8 cellular contexts compared by ENCODE assay signal in genomic region chrX:46544527-46544926, GRCh38. TPM values are rescaled to one million over a fixed set of nuclear protein-coding genes. Genes with fewer than 3 reads are reported as not detected.
DNase-seq lines count a peak whose midpoint lies in the region; ATAC-seq, FAIRE-seq and TF ChIP-seq lines count a peak whose summit lies in the region.
"Not testable (repeated sequence)": the region's sequence is repeated elsewhere in the genome, so short reads cannot be mapped to it uniquely, and the experiment has no call there.

No MANE protein-coding gene starts in this region.

- H2AFZ ChIP-seq in endothelial cell of umbilical vein (ENCODE audit: low read depth, low read length) = not testable (repeated sequence)

- H3K27ac Mint-ChIP-seq in CD14-positive monocyte = peak overlapping the region; percentile 98 to 100 (median 99)
- H3K27ac Mint-ChIP-seq in T-cell = peak overlapping the region; percentile 92 to 96

- not testable (repeated sequence) for H3K9me3 Mint-ChIP-seq in CD14-positive monocyte, T-cell

- peaks cover 16 to 17% of the 10 kb centered on the region in 2 donors for H3K36me3 Mint-ChIP-seq in CD14-positive monocyte
- not testable (repeated sequence) for H3K36me3 Mint-ChIP-seq in T-cell

- TSS peak; percentile 71 for BruUV-seq in endothelial cell of umbilical vein (replicated peaks; lab: Mats Ljungman, UMichigan)

- not testable (repeated sequence) for FAIRE-seq in endothelial cell of umbilical vein (lab: Jason Lieb, UNC); kidney (lab: Jason Lieb, UNC)

- peak overlapping the region; percentile 99 for H3K4me3 ChIP-seq in HUES64 (ENCODE audit: low read length)
- H3K4me3 ChIP-seq in adrenal gland = peak overlapping the region in 2 of 4 donors; percentile 40 to 57
- peak overlapping the region in 2 of 3 experiments; percentile 80 to 89 for H3K4me3 ChIP-seq in endothelial cell of umbilical vein (replicated peaks in 1 of 3; ENCODE audit: insufficient read depth in 1 of 3, low read depth in 1 of 3, low read length in 3 of 3)
- H3K4me3 ChIP-seq in kidney (ENCODE audit: low read length in 2 of 2) = peak overlapping the region; percentile 82 to 84
- peak overlapping the region; percentile 68 to 81 for H3K4me3 ChIP-seq in neutrophil (ENCODE audit: low read depth in 1 of 2, low read length in 1 of 2)
- H3K4me3 ChIP-seq in thoracic aorta = peak overlapping the region; percentile 90

- not testable (repeated sequence) for H3K4me1 ChIP-seq in HUES64 (ENCODE audit: insufficient read depth, low read length); kidney (ENCODE audit: control insufficient read depth in 1 of 2, insufficient read depth in 1 of 2, low read depth in 1 of 2, low read length in 2 of 2)
- peaks cover 0 to 13% of the 10 kb centered on the region in 2 donors for H3K4me1 ChIP-seq in adrenal gland (replicated peaks in 1 of 2)
- H3K4me1 ChIP-seq in endothelial cell of umbilical vein (ENCODE audit: control insufficient read depth, extremely low read depth, insufficient read depth, low read length) = peaks cover 13% of the 10 kb centered on the region
- H3K4me1 ChIP-seq in neutrophil (ENCODE audit: control insufficient read depth in 1 of 2, insufficient read depth in 1 of 2, low read depth in 1 of 2, low read length in 1 of 2) = peaks cover 10 to 28% of the 10 kb centered on the region in 2 experiments
- H3K4me1 ChIP-seq in thoracic aorta (ENCODE audit: control insufficient read depth in 1 of 2, low read depth in 2 of 2) = peaks cover 3 to 18% of the 10 kb centered on the region in 2 donors

- peak overlapping the region; percentile 56; the same call in 1 of the 2 replicates for H3K9ac ChIP-seq in HUES64 (ENCODE audit: low read depth, low read length)
- H3K9ac ChIP-seq in endothelial cell of umbilical vein (replicated peaks; ENCODE audit: extremely low read depth, insufficient read depth, low read length) = peak overlapping the region; percentile 96
- H3K9ac ChIP-seq in kidney (ENCODE audit: low read length in 2 of 2) = peak overlapping the region; percentile 72 to 73

- dilution Hi-C loops in endothelial cell of umbilical vein (cut with MboI; ENCODE audit: extremely low pct_ligation_motif_present, low sequenced_read_pairs) = not testable (repeated sequence)

- H3K9me3 ChIP-seq in HUES64 (ENCODE audit: insufficient read depth, low read depth, low read length); adrenal gland (replicated peaks in 1 of 3); endothelial cell of umbilical vein (replicated peaks; ENCODE audit: control insufficient read depth, insufficient read depth, low read length); kidney (ENCODE audit: control insufficient read depth in 1 of 2, low read length in 2 of 2); neutrophil; thoracic aorta: not testable (repeated sequence)

- ATAC-seq in T-cell (replicated peaks in 1 of 4); thoracic aorta (ENCODE audit: insufficient number of reproducible peaks, low FRiP score, low read depth): not testable (repeated sequence)

- H3K4me3 Mint-ChIP-seq in CD14-positive monocyte = peak overlapping the region; percentile 88 to 94
- peak overlapping the region; percentile 87 to 98 (median 94) for H3K4me3 Mint-ChIP-seq in T-cell

- H4K20me1 ChIP-seq in endothelial cell of umbilical vein (replicated peaks; ENCODE audit: control insufficient read depth, extremely low read depth, insufficient read depth, low read length) = not testable (repeated sequence)

- not testable (repeated sequence) for TF ChIP-seq CTCF in CD14-positive monocyte (IDR thresholded peaks at IDR 0.05); adrenal gland (IDR thresholded peaks at IDR 0.05); endothelial cell of umbilical vein (IDR thresholded peaks at IDR 0.05; ENCODE audit: extremely low read depth in 1 of 2, insufficient read depth in 1 of 2, low read depth in 1 of 2, low read length in 2 of 2); kidney (IDR thresholded peaks at IDR 0.05; ENCODE audit: borderline replicate concordance, extremely low read depth, insufficient read depth); neutrophil (IDR thresholded peaks at IDR 0.05); thoracic aorta (IDR thresholded peaks at IDR 0.05)

- intact Hi-C loops in CD14-positive monocyte (cut with micrococcal nuclease); adrenal gland (cut with DNase I); endothelial cell of umbilical vein (cut with micrococcal nuclease); kidney (cut with DNase I): not testable (repeated sequence)

- H3K9me1 ChIP-seq in endothelial cell of umbilical vein (replicated peaks; ENCODE audit: control insufficient read depth, extremely low read depth, insufficient read depth, low read length) = not testable (repeated sequence)

- peaks cover 31% of the 10 kb centered on the region for H3K79me2 ChIP-seq in endothelial cell of umbilical vein (ENCODE audit: control insufficient read depth, insufficient read depth, low read length)

- not testable (repeated sequence) for TF ChIP-seq POLR2A in adrenal gland (IDR thresholded peaks at IDR 0.05); endothelial cell of umbilical vein (IDR thresholded peaks at IDR 0.05; ENCODE audit: low read depth, low read length)

- POLR2A ChIA-PET in T-cell (lab: Charles Lee) = interaction anchor here in 1 of 2 donors (0.6 kb wide), 1 partner anchor 812 kb away, joined by 3 read pairs; no protein-coding TSS in a partner anchor
- POLR2A ChIA-PET in endothelial cell of umbilical vein (lab: Charles Lee) = not testable (repeated sequence)

- H3K36me3 ChIP-seq in HUES64 (ENCODE audit: insufficient read depth, low read length) = peaks cover 28% of the 10 kb centered on the region
- H3K36me3 ChIP-seq in adrenal gland (replicated peaks in 1 of 2); endothelial cell of umbilical vein (ENCODE audit: control insufficient read depth in 2 of 2, extremely low read depth in 1 of 2, insufficient read depth in 2 of 2, low read length in 2 of 2); kidney (ENCODE audit: control insufficient read depth in 1 of 2, insufficient read depth in 2 of 2, low read length in 2 of 2); neutrophil; thoracic aorta: not testable (repeated sequence)

- H3K27me3 ChIP-seq in HUES64 (ENCODE audit: insufficient read depth, low read length); adrenal gland; endothelial cell of umbilical vein (ENCODE audit: control insufficient read depth in 2 of 2, insufficient read depth in 2 of 2, low read length in 2 of 2); neutrophil; thoracic aorta (replicated peaks; ENCODE audit: insufficient read depth): not testable (repeated sequence)

- peak overlapping the region; percentile 79 for H3K4me2 ChIP-seq in endothelial cell of umbilical vein (ENCODE audit: insufficient read depth, low read length)

- H3K27ac ChIP-seq in HUES64 (ENCODE audit: low read depth, low read length); kidney (ENCODE audit: low read depth in 2 of 2, low read length in 2 of 2): not testable (repeated sequence)
- H3K27ac ChIP-seq in adrenal gland (peak overlapping the region in 3 of 5 donors; percentile 65 to 88 (median 77)), endothelial cell of umbilical vein (ENCODE audit: insufficient read depth, low read depth, low read length) (peak overlapping the region; percentile 92), neutrophil (peak overlapping the region; percentile 87), thoracic aorta (peak overlapping the region in 1 of 2 donors; percentile 85)

- H3K27me3 Mint-ChIP-seq in CD14-positive monocyte (ENCODE audit: low read depth in 3 of 3) = peaks cover 0 to 12% (median 0%) of the 10 kb centered on the region in 3 donors
- H3K27me3 Mint-ChIP-seq in T-cell = not testable (repeated sequence)

- H3K4me1 Mint-ChIP-seq in CD14-positive monocyte = peaks cover 24% of the 10 kb centered on the region
- peaks cover 7 to 40% (median 32%) of the 10 kb centered on the region in 3 donors for H3K4me1 Mint-ChIP-seq in T-cell

- CTCF ChIA-PET in T-cell (lab: Charles Lee); endothelial cell of umbilical vein (lab: Charles Lee): not testable (repeated sequence)

- DNase-seq in CD14-positive monocyte (ENCODE audit: low spot score); T-cell; adrenal gland; endothelial cell of umbilical vein (ENCODE audit: low read depth, low spot score); kidney; thoracic aorta (ENCODE audit: low spot score): not testable (repeated sequence)

- 71% methylated on average over 7 of the region's 7 CpGs for WGBS in HUES64
- WGBS in adrenal gland, 4 donors = 0 to 58% (median 45%) methylated on average over 2 to 7 of the region's 7 CpGs

RNA-seq across cellular contexts. Expression of gene ZNF674, which starts 0.7 kb away (rescaled TPM):
- under 1 TPM; 0.65 to 0.93 TPM for polyA plus RNA-seq in CD14-positive monocyte
- polyA plus RNA-seq in HUES64 (2013, experiment 1 of 2) = 2.7 TPM
- 2.9 TPM for polyA plus RNA-seq in HUES64 (2013, experiment 2 of 2)
- 1 to 10 TPM; 3.2 to 5.5 (median 4.6) TPM for total RNA-seq in T-cell
- total RNA-seq in adrenal gland = 10 to 100 TPM in 1 of 8 donors, 1 to 10 TPM in 7; 2.1 to 16.3 (median 4.6) TPM
- 1 to 10 TPM in 2 of 3 donors, under 1 TPM in 1; 0.71 to 3.6 (median 1.9) TPM for polyA plus RNA-seq in adrenal gland
- total RNA-seq in endothelial cell of umbilical vein = 5.7 and 6.7 TPM in 2 replicates
- polyA plus RNA-seq in endothelial cell of umbilical vein = 2.3 and 2.5 TPM in 2 replicates
- 2.0 and 2.4 TPM in 2 replicates for polyA plus RNA-seq in endothelial cell of umbilical vein (2011; cell fraction: cytosol; rRNA removed)
- 7.8 TPM in 2 replicates for polyA plus RNA-seq in endothelial cell of umbilical vein (2011; cell fraction: nucleus; rRNA removed)
- 2.7 and 3.3 TPM in 2 replicates for polyA plus RNA-seq in endothelial cell of umbilical vein (2012)
- polyA minus RNA-seq in endothelial cell of umbilical vein = 10.4 and 10.9 TPM in 2 replicates
- 3.5 TPM for polyA minus RNA-seq in endothelial cell of umbilical vein (2011; cell fraction: cytosol; rRNA and poly(A)+ RNA removed)
- polyA minus RNA-seq in endothelial cell of umbilical vein (2011; cell fraction: nucleus; rRNA and poly(A)+ RNA removed) = 10.9 and 11.3 TPM in 2 replicates
- 6.3 TPM for total RNA-seq in kidney
- 1.4 TPM for polyA plus RNA-seq in kidney (ENCODE audit: insufficient read depth, low read depth, low replicate concordance)
- 10 to 100 TPM in 1 of 2 donors, 1 to 10 TPM in 1; 8.1 to 15.6 TPM for total RNA-seq in thoracic aorta

RNA-seq across cellular contexts. Expression of gene CHST7, which starts 29.0 kb away (rescaled TPM):
- polyA plus RNA-seq in CD14-positive monocyte (10 to 100 TPM in 1 of 2 donors, 1 to 10 TPM in 1; 8.3 to 19.2 TPM), adrenal gland (1 to 10 TPM; 1.8 to 2.8 (median 2.2) TPM), endothelial cell of umbilical vein (4.5 and 5.2 TPM in 2 replicates), kidney (ENCODE audit: insufficient read depth, low read depth, low replicate concordance) (2.0 TPM)
- polyA plus RNA-seq in HUES64 (2013, experiment 1 of 2) = 11.5 TPM
- 9.5 TPM for polyA plus RNA-seq in HUES64 (2013, experiment 2 of 2)
- total RNA-seq in T-cell (1 to 10 TPM; 3.3 to 8.0 (median 6.4) TPM), adrenal gland (10 to 100 TPM in 4 of 8 donors, 1 to 10 TPM in 4; 4.1 to 24.1 (median 10.2) TPM), endothelial cell of umbilical vein (9.8 and 11.2 TPM in 2 replicates), kidney (9.0 TPM), thoracic aorta (10 to 100 TPM; 28.0 to 33.5 TPM)
- 2.5 and 3.7 TPM in 2 replicates for polyA plus RNA-seq in endothelial cell of umbilical vein (2011; cell fraction: cytosol; rRNA removed)
- polyA plus RNA-seq in endothelial cell of umbilical vein (2011; cell fraction: nucleus; rRNA removed) = 1.2 and 1.6 TPM in 2 replicates
- 5.2 and 9.5 TPM in 2 replicates for polyA plus RNA-seq in endothelial cell of umbilical vein (2012)
- polyA minus RNA-seq in endothelial cell of umbilical vein = 2.3 and 3.7 TPM in 2 replicates
- 0.51 TPM for polyA minus RNA-seq in endothelial cell of umbilical vein (2011; cell fraction: cytosol; rRNA and poly(A)+ RNA removed)
- 1.9 and 3.0 TPM in 2 replicates for polyA minus RNA-seq in endothelial cell of umbilical vein (2011; cell fraction: nucleus; rRNA and poly(A)+ RNA removed)
